8 cellular contexts compared by ENCODE assay signal in the genomic region with DNA sequence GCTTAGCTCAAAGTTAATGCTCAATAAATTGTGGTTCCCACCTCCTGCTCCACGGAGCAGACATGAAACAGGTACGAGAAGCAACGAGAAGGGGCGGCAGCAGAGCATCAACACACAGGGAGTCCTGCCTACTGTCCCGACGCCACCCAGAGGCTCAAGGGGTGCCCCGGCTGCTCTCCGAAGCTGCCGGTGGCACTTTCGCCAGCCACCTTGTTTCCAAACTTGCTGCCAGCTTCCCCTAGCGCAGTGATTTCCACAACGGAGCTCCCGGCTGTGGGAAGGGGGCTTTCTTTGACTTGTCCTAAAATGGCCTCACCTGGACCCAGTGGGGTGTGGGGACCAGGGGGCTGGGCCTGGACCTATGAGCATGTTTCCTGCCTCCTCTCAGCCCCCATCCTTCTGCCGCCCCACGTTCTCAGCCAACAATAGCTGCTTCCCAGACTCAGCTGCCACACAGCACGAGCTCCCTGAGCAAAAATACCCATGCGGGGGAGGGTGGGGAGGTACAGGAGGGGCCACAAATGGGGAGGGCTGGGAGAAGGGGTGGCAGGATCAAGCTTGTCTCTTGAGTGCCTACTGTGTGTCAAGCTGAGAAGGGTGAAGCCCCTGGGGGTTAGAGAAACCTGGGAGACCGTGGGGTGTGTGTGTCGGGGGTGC. TPM values are rescaled to one million over a fixed set of nuclear protein-coding genes. Genes with fewer than 3 reads are reported as not detected.
A peak's percentile ranks its signal among the peaks of the same experiment; 100 is the strongest.
DNase-seq lines count a peak whose midpoint lies in the region; ATAC-seq and TF ChIP-seq lines count a peak whose summit lies in the region.
"Had no signal": no experiment of that assay in that cellular context is flagged by ENCODE, and none has a peak within 500 bp of the region (broad histone marks: within the 10 kb centered on the region; RNA-seq: fewer than 3 reads in every experiment).

No MANE protein-coding gene starts in this region.

- TF ChIP-seq CTCF in OCI-LY3 (IDR thresholded peaks at IDR 0.05; ENCODE audit: low read depth, low read length) (0 out of 2 replicates have a peak, but pooled peaks have one; percentile 11), brain microvascular endothelial cell (IDR thresholded peaks at IDR 0.05; ENCODE audit: low read depth, low read length, missing control alignments) (no peak), testis (IDR thresholded peaks at IDR 0.05) (no peak), omental fat pad (IDR thresholded peaks at IDR 0.05) (no peak)

- no peak for DNase-seq in brain microvascular endothelial cell
- DNase-seq in testis, result no peak
- no peak for DNase-seq in stimulated activated naive CD4-positive, alpha-beta T cell treated with Interleukin-2 at 50 U/mL for 16 hours (lab: John Stamatoyannopoulos, UW)
- DNase-seq in NCI-H2029 treated with DMSO at 0.1 percent for 48 hours (lab: John Stamatoyannopoulos, UW), result no peak
- DNase-seq in omental fat pad (ENCODE audit: low spot score), result no peak

- H3K36me3 ChIP-seq in OCI-LY3 (replicated peaks; ENCODE audit: low read depth, low read length), result peaks cover 6% of the 10 kb centered on the region
- H3K36me3 ChIP-seq in brain microvascular endothelial cell (replicated peaks), result no peaks in the 10 kb centered on the region
- H3K36me3 ChIP-seq in mesodermal cell (ENCODE audit: control insufficient read depth, insufficient read depth, low read length), result peaks cover 26% of the 10 kb centered on the region
- no peaks in the 10 kb centered on the region for H3K36me3 ChIP-seq in testis (ENCODE audit: low read depth, missing control alignments)

- intact Hi-C loops in testis (cut with DNase I; ENCODE audit: low total_unique reads), result no loop called here

- no peak for ATAC-seq in omental fat pad (ENCODE audit: low FRiP score)
- ATAC-seq: mucosa of descending colon had no signal

- in situ Hi-C loops in brain microvascular endothelial cell (cut with HindIII; ENCODE audit: low pct_ligation_motif_present, low sequenced_read_pairs), result no loop called here

- H3K27me3 ChIP-seq in OCI-LY3 (ENCODE audit: low read depth, low read length), result no peaks in the 10 kb centered on the region
- H3K27me3 ChIP-seq in brain microvascular endothelial cell (replicated peaks), result no peaks in the 10 kb centered on the region
- H3K27me3 ChIP-seq in testis, result no peaks in the 10 kb centered on the region

- peaks cover 46% of the 10 kb centered on the region for H3K4me1 ChIP-seq in OCI-LY3 (ENCODE audit: low read length)
- H3K4me1 ChIP-seq in mesodermal cell (ENCODE audit: control insufficient read depth, insufficient read depth, low read length, poor library complexity, severe bottlenecking), result peaks cover 90% of the 10 kb centered on the region
- H3K4me1 ChIP-seq in testis, result peaks cover 78% of the 10 kb centered on the region

- H2AFZ ChIP-seq in OCI-LY3 (ENCODE audit: low read depth, low read length), result no peak overlapping the region

- H3K4me3 ChIP-seq in OCI-LY3 (ENCODE audit: low read length), result peak overlapping the region; percentile 63
- no peak overlapping the region for H3K4me3 ChIP-seq in brain microvascular endothelial cell (ENCODE audit: low read depth, low read length)
- no peak overlapping the region for H3K4me3 ChIP-seq in mesodermal cell (ENCODE audit: extremely low read depth, insufficient read depth, low read length, poor library complexity, severe bottlenecking)
- no peak overlapping the region for H3K4me3 ChIP-seq in testis
- H3K4me3 ChIP-seq: mucosa of descending colon had no signal

- H3K9me3 ChIP-seq in OCI-LY3 (ENCODE audit: insufficient read depth, low read length) (no peaks in the 10 kb centered on the region), mesodermal cell (ENCODE audit: control insufficient read depth, low read length) (no peaks in the 10 kb centered on the region), testis (no peaks in the 10 kb centered on the region)
- H3K9me3 ChIP-seq: mucosa of descending colon had no signal

- H3K27ac ChIP-seq in OCI-LY3 (ENCODE audit: low read length) (peak overlapping the region; percentile 91), brain microvascular endothelial cell (peak overlapping the region; percentile 83), mesodermal cell (ENCODE audit: low read depth, low read length, severe bottlenecking) (peak overlapping the region; percentile 93), testis (peak overlapping the region; percentile 61 to 93)

- TF ChIP-seq POLR2A in testis (IDR thresholded peaks at IDR 0.05), result no peak

- H3K79me2 ChIP-seq in OCI-LY3 (ENCODE audit: low read length), result peaks cover 95% of the 10 kb centered on the region

- H4K20me1 ChIP-seq in OCI-LY3 (ENCODE audit: insufficient read depth, low read length), result peaks cover 23% of the 10 kb centered on the region

- peak overlapping the region; percentile 90 for H3K4me2 ChIP-seq in OCI-LY3 (ENCODE audit: low read length)

- H3K9ac ChIP-seq in OCI-LY3 (ENCODE audit: low read length), result peak overlapping the region; percentile 68

- WGBS in mesodermal cell (ENCODE audit: insufficient coverage in 2 of 2), 2 experiments, result 83 to 86% methylated on average over 13 to 17 of the region's 19 CpGs
- 62 to 65% methylated on average over 7 to 19 of the region's 19 CpGs for WGBS in testis, 2 donors

RNA-seq across cellular contexts. Expression of a gene that starts 35.6 kb away (rescaled TPM):
- 279 TPM for polyA plus RNA-seq in mesodermal cell (2013, experiment 1 of 2)
- polyA plus RNA-seq in mesodermal cell (2013, experiment 2 of 2), result 263 TPM
- total RNA-seq in testis (100 to 1,000 TPM in 1 of 2 donors, 10 to 100 TPM in 1; 96.4 to 101 TPM), omental fat pad (100 to 1,000 TPM in 2 of 4 donors, 10 to 100 TPM in 2; 43.5 to 158 (median 114) TPM)
- polyA plus RNA-seq in testis (ENCODE audit: insufficient read depth, low read depth, low replicate concordance), result 66.1 TPM
